Comparison of ENCODE assay signal across 1 cellular context in genomic region chr5:103259705-103260355, GRCh38.
A peak's percentile ranks its signal among the peaks of the same experiment; 100 is the strongest.
TF ChIP-seq lines count a peak whose summit lies in the region.

No MANE protein-coding gene starts in this region.

TF ChIP-seq in K562, 482 proteins besides CTCF, POLR2A, EP300 and RAD21 (continued from another document and continues in another):
- TF ChIP-seq ZNF655 (CRISPR knock-in tag; IDR thresholded peaks at IDR 0.05): no peak
- no peak for TF ChIP-seq BRD9 (IDR thresholded peaks at IDR 0.05; ENCODE audit: low read depth, partially characterized antibody)
- TF ChIP-seq HMG20B (CRISPR knock-in tag; IDR thresholded peaks at IDR 0.05): no peak
- no peak for TF ChIP-seq CHD7 (IDR thresholded peaks at IDR 0.05; ENCODE audit: low read depth, low read length)
- no peak for TF ChIP-seq SRF (CRISPR knock-in tag; IDR thresholded peaks at IDR 0.05)
- no peak for TF ChIP-seq NR2C2 (CRISPR knock-in tag; IDR thresholded peaks at IDR 0.05)
- no peak for TF ChIP-seq NR2C2 (tag; IDR thresholded peaks at IDR 0.05)
- TF ChIP-seq SMC3 (conservative IDR thresholded peaks at IDR 0.05; ENCODE audit: insufficient read depth, low read depth, low read length): no peak
- no peak for TF ChIP-seq ESRRB (CRISPR knock-in tag; IDR thresholded peaks at IDR 0.05; ENCODE audit: borderline replicate concordance)
- TF ChIP-seq CEBPZ (IDR thresholded peaks at IDR 0.05; ENCODE audit: borderline replicate concordance, low read depth, low read length): no peak
- 0 out of 2 replicates have a peak, but pooled peaks have one; percentile 1 for TF ChIP-seq NR3C1 (CRISPR knock-in tag; IDR thresholded peaks at IDR 0.05)
- peak in 1 of 2 experiments; percentile 60; a peak in 2 of 4 replicates for TF ChIP-seq HDAC1 (IDR thresholded peaks at IDR 0.05)
- 0 out of 2 replicates have a peak, but pooled peaks have one; percentile 9 for TF ChIP-seq FOXP4 (CRISPR knock-in tag; IDR thresholded peaks at IDR 0.05; ENCODE audit: borderline replicate concordance)
- no peak for TF ChIP-seq STAT6 (CRISPR knock-in tag; IDR thresholded peaks at IDR 0.05)
- TF ChIP-seq ZNF639 (CRISPR knock-in tag; conservative IDR thresholded peaks at IDR 0.05 in 1 of 2, IDR thresholded peaks at IDR 0.05 in 1 of 2): 0 out of 4 replicates have a peak, but pooled peaks of 1 of the 2 experiments have one; percentile 46
- TF ChIP-seq HDGF (IDR thresholded peaks at IDR 0.05): peak; percentile 40; the same call in 1 of the 2 replicates
- no peak for TF ChIP-seq NELFE (IDR thresholded peaks at IDR 0.05; ENCODE audit: insufficient read depth, insufficient read length)
- peak; percentile 30; the same call in 1 of the 2 replicates for TF ChIP-seq MTA1 (IDR thresholded peaks at IDR 0.05; ENCODE audit: borderline replicate concordance)
- TF ChIP-seq ARID4B (CRISPR knock-in tag; IDR thresholded peaks at IDR 0.05): 0 out of 2 replicates have a peak, but pooled peaks have one; percentile 31
